14 cellular contexts compared by ENCODE assay signal in genomic region chr11:65972116-65972515, GRCh38. TPM values are rescaled to one million over a fixed set of nuclear protein-coding genes. Genes with fewer than 3 reads are reported as not detected.
DNase-seq lines count a peak whose midpoint lies in the region; ATAC-seq and TF ChIP-seq lines count a peak whose summit lies in the region.
"Had no signal": no experiment of that assay in that cellular context is flagged by ENCODE, and none has a peak within 500 bp of the region (broad histone marks: within the 10 kb centered on the region; RNA-seq: fewer than 3 reads in every experiment).

No MANE protein-coding gene starts in this region.

- POLR2A ChIA-PET in CD4-positive, alpha-beta T cell (lab: Charles Lee): interaction anchor here (0.6 to 1.3 kb wide), 2 partner anchors 82 to 110 kb away, joined by 3 to 5 read pairs; partner anchors contain the start of gene CCDC85B
- POLR2A ChIA-PET in WTC11 (lab: Charles Lee): no interaction called here

- peak overlapping the region; percentile 33 for H3K27ac Mint-ChIP-seq in activated CD8-positive, alpha-beta memory T cell treated with anti-CD3 and anti-CD28 coated beads, Interleukin-2, amount 10 ng/mL, durations not matched to agents 7 days and 5 days
- peak overlapping the region; percentile 1 for H3K27ac Mint-ChIP-seq in CD4-positive, alpha-beta T cell
- H3K27ac Mint-ChIP-seq in WTC11 (peak overlapping the region; percentile 48; the same call in 1 of the 2 replicates), neural crest cell (ENCODE audit: unreplicated experiment) (no peak overlapping the region)

- DNase-seq in activated CD8-positive, alpha-beta memory T cell treated with anti-CD3 and anti-CD28 coated beads, Interleukin-2, amount 10 ng/mL, durations not matched to agents 7 days and 5 days: no peak
- no peak for DNase-seq in activated CD8-positive, alpha-beta memory T cell treated with anti-CD3 and anti-CD28 coated beads, Interleukin-2, amount 50 U/mL, for 48 hours
- no peak for DNase-seq in CD4-positive, alpha-beta T cell
- DNase-seq in WTC11 (ENCODE audit: low spot score) (no peak), neural crest cell (ENCODE audit: low read depth, low spot score) (no peak)
- DNase-seq: 8988T, AML-193, DMS79 treated with DMSO at 0.1 percent for 48 hours, EL, GM23248 had no signal

- CTCF ChIA-PET in activated CD8-positive, alpha-beta memory T cell treated with anti-CD3 and anti-CD28 coated beads, Interleukin-2, amount 10 ng/mL, durations not matched to agents 7 days and 5 days (lab: Charles Lee): interaction anchor here (1.1 to 2.5 kb wide), 5 partner anchors 16 to 111 kb away, joined by 3 to 7 read pairs (median 3); no protein-coding TSS in a partner anchor
- CTCF ChIA-PET in CD4-positive, alpha-beta T cell (lab: Charles Lee): interaction anchor here (1.4 kb wide), 1 partner anchor 88 kb away, joined by 3 read pairs; no protein-coding TSS in a partner anchor
- CTCF ChIA-PET in WTC11 (lab: Charles Lee): interaction anchor here (0.7 kb wide), 1 partner anchor 295 kb away, joined by 3 read pairs; no protein-coding TSS in a partner anchor

- no peak overlapping the region for H3K27ac ChIP-seq in CD4-positive, alpha-beta T cell (ENCODE audit: low read depth, low read length)
- H3K27ac ChIP-seq: BLaER1, GM23248 had no signal

- intact Hi-C loops in CD4-positive, alpha-beta T cell (cut with DNase I, micrococcal nuclease): no loop called here

- H3K36me3 Mint-ChIP-seq in activated CD8-positive, alpha-beta memory T cell treated with anti-CD3 and anti-CD28 coated beads, Interleukin-2, amount 10 ng/mL, durations not matched to agents 7 days and 5 days: peaks cover 46% of the 10 kb centered on the region
- H3K36me3 Mint-ChIP-seq in CD4-positive, alpha-beta T cell (ENCODE audit: low read depth): peaks cover 77% of the 10 kb centered on the region
- peaks cover 59% of the 10 kb centered on the region for H3K36me3 Mint-ChIP-seq in WTC11
- peaks cover 20% of the 10 kb centered on the region for H3K36me3 Mint-ChIP-seq in neural crest cell (ENCODE audit: low read depth)

- no peaks in the 10 kb centered on the region for H3K27me3 Mint-ChIP-seq in activated CD8-positive, alpha-beta memory T cell treated with anti-CD3 and anti-CD28 coated beads, Interleukin-2, amount 10 ng/mL, durations not matched to agents 7 days and 5 days
- no peaks in the 10 kb centered on the region for H3K27me3 Mint-ChIP-seq in CD4-positive, alpha-beta T cell
- H3K27me3 Mint-ChIP-seq in WTC11 (ENCODE audit: low read depth): no peaks in the 10 kb centered on the region
- no peaks in the 10 kb centered on the region for H3K27me3 Mint-ChIP-seq in neural crest cell (ENCODE audit: low read depth)

- no peak overlapping the region for H3K4me3 Mint-ChIP-seq in activated CD8-positive, alpha-beta memory T cell treated with anti-CD3 and anti-CD28 coated beads, Interleukin-2, amount 10 ng/mL, durations not matched to agents 7 days and 5 days
- no peak overlapping the region for H3K4me3 Mint-ChIP-seq in CD4-positive, alpha-beta T cell
- H3K4me3 Mint-ChIP-seq in WTC11 (no peak overlapping the region), neural crest cell (peak overlapping the region; percentile 9)

- no peaks in the 10 kb centered on the region for H3K27me3 ChIP-seq in CD4-positive, alpha-beta T cell (ENCODE audit: control insufficient read depth, insufficient read depth, low read length)
- H3K27me3 ChIP-seq: BLaER1 had no signal

- H3K9me3 Mint-ChIP-seq in activated CD8-positive, alpha-beta memory T cell treated with anti-CD3 and anti-CD28 coated beads, Interleukin-2, amount 10 ng/mL, durations not matched to agents 7 days and 5 days (ENCODE audit: low read depth): no peaks in the 10 kb centered on the region
- H3K9me3 Mint-ChIP-seq in CD4-positive, alpha-beta T cell: no peaks in the 10 kb centered on the region
- H3K9me3 Mint-ChIP-seq in WTC11 (no peaks in the 10 kb centered on the region), neural crest cell (no peaks in the 10 kb centered on the region)

- H3K4me1 Mint-ChIP-seq in activated CD8-positive, alpha-beta memory T cell treated with anti-CD3 and anti-CD28 coated beads, Interleukin-2, amount 10 ng/mL, durations not matched to agents 7 days and 5 days: peaks cover 3% of the 10 kb centered on the region
- no peaks in the 10 kb centered on the region for H3K4me1 Mint-ChIP-seq in CD4-positive, alpha-beta T cell (ENCODE audit: low read depth)
- H3K4me1 Mint-ChIP-seq in WTC11: peaks cover 5% of the 10 kb centered on the region; the same call in 1 of the 2 replicates
- peaks cover 6% of the 10 kb centered on the region for H3K4me1 Mint-ChIP-seq in neural crest cell

- no peak for ATAC-seq in activated CD8-positive, alpha-beta memory T cell treated with anti-CD3 and anti-CD28 coated beads, Interleukin-2, amount 10 ng/mL, durations not matched to agents 7 days and 5 days
- no peak for ATAC-seq in CD4-positive, alpha-beta T cell (ENCODE audit: poor library complexity)
- ATAC-seq in WTC11 (no peak), HG03342 (IDR thresholded peaks at IDR 0.05; ENCODE audit: unreplicated experiment) (no peak), HG03439 (IDR thresholded peaks at IDR 0.05; ENCODE audit: unreplicated experiment) (no peak)
- ATAC-seq: HepG2 had no signal

- no peak for TF ChIP-seq CTCF in CD4-positive, alpha-beta T cell (IDR thresholded peaks at IDR 0.05)
- TF ChIP-seq CTCF in WTC11 (IDR thresholded peaks at IDR 0.05) (no peak), neural crest cell (conservative IDR thresholded peaks at IDR 0.05) (no peak)

- H3K9me3 ChIP-seq in CD4-positive, alpha-beta T cell (ENCODE audit: control insufficient read depth, low read length): no peaks in the 10 kb centered on the region
- H3K9me3 ChIP-seq: BLaER1 had no signal

TF ChIP-seq in WTC11, 78 proteins besides CTCF, POLR2A, EP300 and RAD21:
- TF ChIP-seq ZNF423 (CRISPR knock-in tag; IDR thresholded peaks at IDR 0.05): no peak
- no peak for TF ChIP-seq ZNF263 (CRISPR knock-in tag; IDR thresholded peaks at IDR 0.05; ENCODE audit: low read depth)
- no peak for TF ChIP-seq ZMAT4 (CRISPR knock-in tag; IDR thresholded peaks at IDR 0.05)
- TF ChIP-seq TEAD4 (CRISPR knock-in tag; IDR thresholded peaks at IDR 0.05): no peak
- TF ChIP-seq ZNF317 (CRISPR knock-in tag; IDR thresholded peaks at IDR 0.05; ENCODE audit: borderline replicate concordance, low read depth): no peak
- no peak for TF ChIP-seq HMGA2 (CRISPR knock-in tag; IDR thresholded peaks at IDR 0.05)
- no peak for TF ChIP-seq HMGXB4 (CRISPR knock-in tag; IDR thresholded peaks at IDR 0.05)
- no peak for TF ChIP-seq ELF4 (CRISPR knock-in tag; IDR thresholded peaks at IDR 0.05; ENCODE audit: low read depth)
- no peak for TF ChIP-seq NFE2L1 (CRISPR knock-in tag; IDR thresholded peaks at IDR 0.05)
- TF ChIP-seq JUN (CRISPR knock-in tag; IDR thresholded peaks at IDR 0.05): no peak

RNA-seq across cellular contexts. Expression of gene SART1, which starts 10.6 kb away (rescaled TPM):
- total RNA-seq in activated CD8-positive, alpha-beta memory T cell treated with anti-CD3 and anti-CD28 coated beads, Interleukin-2, amount 10 ng/mL, durations not matched to agents 7 days and 5 days: 10 to 100 TPM; 79.7 to 89.2 TPM
- 10 to 100 TPM; 78.6 to 80.2 TPM for total RNA-seq in CD4-positive, alpha-beta T cell
- total RNA-seq in WTC11 (2021) (52.3 to 57.0 TPM (median 52.5 TPM) in 3 replicates), neural crest cell (64.7 and 66.4 TPM in 2 replicates)

RNA-seq across cellular contexts. Expression of gene TSGA10IP, which starts 26.8 kb away (rescaled TPM):
- not detected for total RNA-seq in activated CD8-positive, alpha-beta memory T cell treated with anti-CD3 and anti-CD28 coated beads, Interleukin-2, amount 10 ng/mL, durations not matched to agents 7 days and 5 days
- not detected for total RNA-seq in CD4-positive, alpha-beta T cell
- total RNA-seq in WTC11 (2021) (3.4 to 4.5 TPM (median 4.1 TPM) in 3 replicates), neural crest cell (1.8 and 2.7 TPM in 2 replicates)
- total RNA-seq: GM23248, HepG2 had no signal

RNA-seq across cellular contexts. Expression of gene EIF1AD, which starts 29.8 kb away (rescaled TPM):
- 10 to 100 TPM; 57.5 to 60.3 TPM for total RNA-seq in activated CD8-positive, alpha-beta memory T cell treated with anti-CD3 and anti-CD28 coated beads, Interleukin-2, amount 10 ng/mL, durations not matched to agents 7 days and 5 days
- 10 to 100 TPM; 88.2 to 94.1 TPM for total RNA-seq in CD4-positive, alpha-beta T cell
- 29.7 to 37.6 TPM (median 32.6 TPM) in 3 replicates for total RNA-seq in WTC11 (2021)
- total RNA-seq in neural crest cell: 58.0 and 61.0 TPM in 2 replicates

RNA-seq across cellular contexts. Expression of gene BANF1, which starts 30.2 kb away (rescaled TPM):
- 100 to 1,000 TPM; 199 to 227 TPM for total RNA-seq in activated CD8-positive, alpha-beta memory T cell treated with anti-CD3 and anti-CD28 coated beads, Interleukin-2, amount 10 ng/mL, durations not matched to agents 7 days and 5 days
- total RNA-seq in CD4-positive, alpha-beta T cell: 10 to 100 TPM; 21.3 to 22.3 TPM
- 269 to 314 TPM (median 310 TPM) in 3 replicates for total RNA-seq in WTC11 (2021)
- total RNA-seq in neural crest cell: 348 and 358 TPM in 2 replicates

RNA-seq across cellular contexts. Expression of gene CST6, which starts 39.7 kb away (rescaled TPM):
- not detected for total RNA-seq in activated CD8-positive, alpha-beta memory T cell treated with anti-CD3 and anti-CD28 coated beads, Interleukin-2, amount 10 ng/mL, durations not matched to agents 7 days and 5 days
- total RNA-seq in CD4-positive, alpha-beta T cell: not detected
- total RNA-seq in WTC11 (2021) (0.72 to 2.7 TPM (median 1.9 TPM) in 3 replicates), neural crest cell (not detected in 2 replicates)
- total RNA-seq: HepG2 had no signal
